Comparison of ENCODE assay signal across 8 cellular contexts in the genomic region with DNA sequence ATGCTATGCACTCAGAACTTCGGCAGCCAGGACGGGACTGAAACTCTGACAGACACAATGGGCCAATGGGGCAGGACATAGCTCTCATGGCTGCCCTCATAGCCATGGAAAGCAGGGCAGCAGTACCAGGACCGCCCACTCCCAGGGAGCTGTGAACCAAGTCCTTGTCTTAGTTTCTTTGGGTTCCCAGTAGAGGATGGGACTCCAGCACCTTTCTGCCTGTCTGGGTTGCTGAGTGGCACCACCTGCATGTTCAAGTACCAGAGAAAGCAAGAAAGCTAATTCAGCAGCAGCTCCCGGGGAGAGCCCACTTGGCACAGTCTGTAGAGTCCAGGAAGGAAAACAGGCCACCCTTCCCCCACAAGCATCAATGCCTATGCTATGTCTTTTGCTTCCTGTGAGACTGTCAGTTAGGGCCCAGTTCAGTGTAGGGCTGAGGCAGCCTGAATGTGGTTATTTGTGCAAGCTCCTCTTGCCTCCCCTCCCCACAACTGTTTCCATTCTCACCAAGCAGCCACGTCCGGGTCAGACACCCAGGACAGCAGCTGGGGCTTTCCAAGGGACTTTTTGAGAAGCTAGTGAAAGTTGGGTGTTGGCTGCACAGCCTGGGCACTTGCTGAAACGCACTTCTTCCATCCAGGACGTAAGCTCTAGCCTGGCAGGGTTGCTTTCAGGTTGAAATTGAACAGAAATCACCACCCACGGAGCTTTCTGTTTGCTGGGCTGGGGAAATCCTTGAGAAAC.
A peak's percentile ranks its signal among the peaks of the same experiment; 100 is the strongest.
DNase-seq lines count a peak whose midpoint lies in the region; ATAC-seq and TF ChIP-seq lines count a peak whose summit lies in the region.

No MANE protein-coding gene starts in this region.

- H3K79me2 ChIP-seq in ACC112 (ENCODE audit: control insufficient read depth, insufficient read depth, low read length, unreplicated experiment) = no peaks in the 10 kb centered on the region

- peaks cover 7% of the 10 kb centered on the region for H3K4me1 ChIP-seq in ACC112 (ENCODE audit: control insufficient read depth, insufficient read depth, low read length, unreplicated experiment)

- peaks cover 15% of the 10 kb centered on the region for H3K36me3 ChIP-seq in ACC112 (ENCODE audit: insufficient read depth, low read length)

- H3K4me3 ChIP-seq in ACC112 (ENCODE audit: low read depth, low read length) = no peak overlapping the region

- TF ChIP-seq POLR2A in erythroblast (IDR thresholded peaks at IDR 0.05; ENCODE audit: low read length) = peak; percentile 48

- ATAC-seq in GM19372 (IDR thresholded peaks at IDR 0.05; ENCODE audit: low read depth, unreplicated experiment) (peak; percentile 72), HG03469 (IDR thresholded peaks at IDR 0.05; ENCODE audit: unreplicated experiment) (peak; percentile 66)

- peak overlapping the region; percentile 9; the same call in 1 of the 2 replicates for H3K27ac ChIP-seq in ACC112 (ENCODE audit: low read depth, low read length)

- DNase-seq in activated CD4-positive, CD25-positive, alpha-beta regulatory T cell treated with anti-CD3 and anti-CD28 coated beads, Interleukin-2, amount 50 U/mL, for 72 hours = peak; percentile 74
- DNase-seq in erythroblast (lab: John Stamatoyannopoulos, UW) = no peak
- DNase-seq in stimulated activated CD8-positive, alpha-beta memory T cell treated with anti-CD3 and anti-CD28 coated beads, Interleukin-12 subunit alpha, Interleukin-12 subunit beta, amount 100 ng/mL, for 1 hour (ENCODE audit: low read depth) = peak; percentile 80
- DNase-seq in NCI-H1694 (lab: John Stamatoyannopoulos, UW) = no peak
- no peak for DNase-seq in NCI-H510A (lab: John Stamatoyannopoulos, UW)

- H3K27me3 ChIP-seq in ACC112 (ENCODE audit: insufficient read depth, low read length) = no peaks in the 10 kb centered on the region

- no peak overlapping the region for H2AFZ ChIP-seq in ACC112 (ENCODE audit: low read length, unreplicated experiment)

Comparison
In these comparisons a context has a peak if more than half of its experiments do, and no peak if none do; other contexts are left out.
1. DNase-seq: peak in activated CD4-positive, CD25-positive, alpha-beta regulatory T cell treated with anti-CD3 and anti-CD28 coated beads, Interleukin-2, amount 50 U/mL, for 72 hours (single experiment) and stimulated activated CD8-positive, alpha-beta memory T cell treated with anti-CD3 and anti-CD28 coated beads, Interleukin-12 subunit alpha, Interleukin-12 subunit beta, amount 100 ng/mL, for 1 hour (single experiment); none in erythroblast (0 of 2), NCI-H1694 (single experiment) and NCI-H510A (single experiment).